In the genomic region with DNA sequence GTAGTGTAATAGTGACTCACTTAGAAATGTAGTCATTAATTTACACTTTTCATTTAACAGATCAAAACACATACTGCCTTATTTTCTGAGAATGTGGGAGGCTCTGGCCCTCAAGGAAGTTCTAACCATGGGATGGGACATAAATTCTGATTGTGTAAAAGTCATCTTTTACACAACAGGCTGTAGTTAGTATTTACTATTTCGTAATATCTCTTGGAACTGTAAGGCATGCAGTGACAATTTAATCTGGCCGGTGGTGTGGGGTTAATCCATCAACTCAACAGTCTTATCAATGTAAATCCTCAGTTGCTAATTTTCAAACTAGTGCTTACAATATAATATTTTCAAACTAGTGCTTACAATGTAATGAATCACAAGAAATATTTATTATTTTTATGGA, we compare ENCODE assay signal across 20 cellular contexts.
A peak's percentile ranks its signal among the peaks of the same experiment; 100 is the strongest.
DNase-seq lines count a peak whose midpoint lies in the region; ATAC-seq and TF ChIP-seq lines count a peak whose summit lies in the region.
"Had no signal": no experiment of that assay in that cellular context is flagged by ENCODE, and none has a peak within 500 bp of the region (broad histone marks: within the 10 kb centered on the region; RNA-seq: fewer than 3 reads in every experiment).

No MANE protein-coding gene starts in this region.

- intact Hi-C loops in MCF 10A (cut with micrococcal nuclease) = no loop called here
- intact Hi-C loops in breast epithelium (cut with DNase I; ENCODE audit: low total_unique reads) = no loop called here

- TF ChIP-seq CTCF in MCF 10A (IDR thresholded peaks at IDR 0.05; ENCODE audit: unreplicated experiment) (no peak), breast epithelium (IDR thresholded peaks at IDR 0.05) (no peak)

- DNase-seq in MCF 10A (ENCODE audit: unreplicated experiment) (peak; percentile 8), breast epithelium (ENCODE audit: low spot score in 2 of 2) (no peak), OCI-M1 (lab: John Stamatoyannopoulos, UW) (peak; percentile 10), left lobe of liver (ENCODE audit: low spot score) (no peak), foreskin melanocyte (no peak), SKM-1 (lab: John Stamatoyannopoulos, UW; ENCODE audit: unreplicated experiment) (no peak)
- DNase-seq in activated T-cell treated with anti-CD3 and anti-CD28 coated beads, Interleukin-2, amount 50 U/mL, for 4 hours = no peak
- DNase-seq: 8988T; C1 segment of cervical spinal cord; Calu3; CD8-positive, alpha-beta memory T cell; GM23248; NCI-H1417; NCI-H187; NCI-H446 treated with DMSO at 0.1 percent for 48 hours; NCI-H526 treated with DMSO at 0.1 percent for 48 hours had no signal

- no peaks in the 10 kb centered on the region for H3K4me1 ChIP-seq in breast epithelium
- H3K4me1 ChIP-seq: SJSA1 had no signal

- no peaks in the 10 kb centered on the region for H3K27me3 Mint-ChIP-seq in MCF 10A (ENCODE audit: insufficient read depth, unreplicated experiment)
- no peaks in the 10 kb centered on the region for H3K27me3 Mint-ChIP-seq in activated T-cell treated with anti-CD3 and anti-CD28 coated beads, Interleukin-2, amount 50 U/mL, for 4 hours (ENCODE audit: low read depth)
- H3K27me3 Mint-ChIP-seq: CD8-positive, alpha-beta memory T cell had no signal

- no peaks in the 10 kb centered on the region for H3K9me3 Mint-ChIP-seq in MCF 10A (ENCODE audit: unreplicated experiment)
- H3K9me3 Mint-ChIP-seq in activated T-cell treated with anti-CD3 and anti-CD28 coated beads, Interleukin-2, amount 50 U/mL, for 4 hours = no peaks in the 10 kb centered on the region

- H3K4me3 ChIP-seq in breast epithelium = no peak overlapping the region
- H3K4me3 ChIP-seq: GM23248, K562, SJSA1 had no signal

- H3K27ac Mint-ChIP-seq in MCF 10A (ENCODE audit: low read depth, unreplicated experiment) = no peak overlapping the region
- H3K27ac Mint-ChIP-seq: CD8-positive, alpha-beta memory T cell had no signal

- H3K4me1 Mint-ChIP-seq in MCF 10A (ENCODE audit: insufficient read depth, unreplicated experiment) = no peaks in the 10 kb centered on the region
- no peaks in the 10 kb centered on the region for H3K4me1 Mint-ChIP-seq in activated T-cell treated with anti-CD3 and anti-CD28 coated beads, Interleukin-2, amount 50 U/mL, for 4 hours (ENCODE audit: low read depth)
- H3K4me1 Mint-ChIP-seq: CD8-positive, alpha-beta memory T cell had no signal

- H3K36me3 Mint-ChIP-seq in MCF 10A (ENCODE audit: insufficient read depth, unreplicated experiment) = no peaks in the 10 kb centered on the region
- no peaks in the 10 kb centered on the region for H3K36me3 Mint-ChIP-seq in activated T-cell treated with anti-CD3 and anti-CD28 coated beads, Interleukin-2, amount 50 U/mL, for 4 hours (ENCODE audit: insufficient read depth)
- H3K36me3 Mint-ChIP-seq: CD8-positive, alpha-beta memory T cell had no signal

- no peaks in the 10 kb centered on the region for H3K9me3 ChIP-seq in breast epithelium
- H3K9me3 ChIP-seq: SJSA1 had no signal

- CTCF ChIA-PET in MCF 10A (lab: Yijun Ruan, JAX) = interaction anchor here (0.6 to 0.7 kb wide), 2 partner anchors 17 to 1595 kb away, joined by 3 read pairs; no protein-coding TSS in a partner anchor

- ATAC-seq in left lobe of liver = peak; percentile 62
- no peak for ATAC-seq in activated T-cell treated with anti-CD3 and anti-CD28 coated beads, Interleukin-2, amount 50 U/mL, for 4 hours
- no peak for ATAC-seq in HG02623 (IDR thresholded peaks at IDR 0.05; ENCODE audit: unreplicated experiment)
- ATAC-seq: K562, Right ventricle myocardium inferior had no signal

- POLR2A ChIA-PET in MCF 10A (lab: Yijun Ruan, JAX) = no interaction called here

- TF ChIP-seq POLR2A in breast epithelium (IDR thresholded peaks at IDR 0.05) = no peak

- no peaks in the 10 kb centered on the region for H3K36me3 ChIP-seq in breast epithelium
- H3K36me3 ChIP-seq: SJSA1 had no signal

- H3K4me3 Mint-ChIP-seq in MCF 10A (ENCODE audit: unreplicated experiment) = no peak overlapping the region
- H3K4me3 Mint-ChIP-seq in activated T-cell treated with anti-CD3 and anti-CD28 coated beads, Interleukin-2, amount 50 U/mL, for 4 hours = no peak overlapping the region
- H3K4me3 Mint-ChIP-seq: CD8-positive, alpha-beta memory T cell had no signal

- H3K27me3 ChIP-seq in breast epithelium = no peaks in the 10 kb centered on the region
- H3K27me3 ChIP-seq: SJSA1 had no signal

- no TSS peak for BruUV-seq in MCF 10A (replicated peaks; lab: Mats Ljungman, UMichigan)

- H3K27ac ChIP-seq in breast epithelium = no peak overlapping the region
- H3K27ac ChIP-seq: GM23248, SJSA1 had no signal

Comparison
In these comparisons a context has a peak if more than half of its experiments do, and no peak if none do; other contexts are left out.
1. DNase-seq: peak in MCF 10A (single experiment) and OCI-M1 (single experiment); none in breast epithelium (0 of 2), left lobe of liver (single experiment), foreskin melanocyte (single experiment), activated T-cell treated with anti-CD3 and anti-CD28 coated beads, Interleukin-2, amount 50 U/mL, for 4 hours (single experiment) and SKM-1 (single experiment).